8 cellular contexts compared by ENCODE assay signal in the genomic region with DNA sequence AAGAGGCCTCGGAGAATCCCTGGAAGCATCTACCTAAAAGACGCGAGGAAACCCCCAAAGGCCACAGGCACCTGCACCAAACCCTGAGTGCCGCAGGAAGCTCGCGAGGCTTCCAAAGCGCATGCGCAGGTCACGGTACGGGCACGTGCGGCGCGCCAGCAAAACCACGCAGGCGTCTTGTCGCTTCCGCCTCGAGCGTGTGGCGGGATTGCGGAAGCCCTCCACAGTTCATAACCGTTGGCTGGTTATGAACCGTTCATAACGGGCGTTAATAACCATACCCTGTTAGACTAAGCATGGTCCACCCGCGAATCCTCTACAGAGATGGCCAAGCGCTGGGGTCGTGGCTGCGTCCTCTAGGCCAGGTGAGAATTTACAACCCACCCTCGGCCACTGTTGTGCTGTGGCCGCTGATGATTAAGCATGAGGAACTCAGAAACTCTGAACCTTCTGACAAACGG. TPM values are rescaled to one million over a fixed set of nuclear protein-coding genes. Genes with fewer than 3 reads are reported as not detected.
DNase-seq lines count a peak whose midpoint lies in the region; ATAC-seq and TF ChIP-seq lines count a peak whose summit lies in the region.

No MANE protein-coding gene starts in this region.

- in situ Hi-C loops in GM13976 (cut with MboI; ENCODE audit: low sequenced_read_pairs, unreplicated experiment) = loop anchor here (10.0 to 25.0 kb wide), 2 partner anchors 157 to 285 kb away; partner anchors contain the start of gene SLC35E4

- peak overlapping the region; percentile 44 to 76 for H3K27ac Mint-ChIP-seq in activated naive CD4-positive, alpha-beta T cell treated with anti-CD3 and anti-CD28 coated beads, Interleukin-2, amount 50 U/mL, for 72 hours

- no peaks in the 10 kb centered on the region for H3K9me3 Mint-ChIP-seq in activated naive CD4-positive, alpha-beta T cell treated with anti-CD3 and anti-CD28 coated beads, Interleukin-2, amount 50 U/mL, for 72 hours

- DNase-seq in GM13976 (ENCODE audit: low spot score) (peak; percentile 86), RPMI8226 (peak; percentile 65), hypothalamus (lab: John Stamatoyannopoulos, UW) (peak in 27 of 51 donors; percentile 6 to 49 (median 21)), GM19240 (ENCODE audit: insufficient read length, low spot score) (no peak)
- peak; percentile 68 to 79 for DNase-seq in activated naive CD4-positive, alpha-beta T cell treated with anti-CD3 and anti-CD28 coated beads, Interleukin-2, amount 50 U/mL, for 72 hours (ENCODE audit: low spot score in 2 of 2)
- DNase-seq in stimulated activated CD4-positive, alpha-beta T cell treated with anti-CD3 and anti-CD28 coated beads, Interleukin-15, amount 100 ng/mL, for 48 hours (ENCODE audit: low read depth in 2 of 2) = peak; percentile 66 to 67

- peaks cover 7 to 9% of the 10 kb centered on the region in 2 donors for H3K36me3 Mint-ChIP-seq in activated naive CD4-positive, alpha-beta T cell treated with anti-CD3 and anti-CD28 coated beads, Interleukin-2, amount 50 U/mL, for 72 hours

- peak; percentile 62 to 68 for ATAC-seq in activated naive CD4-positive, alpha-beta T cell treated with anti-CD3 and anti-CD28 coated beads, Interleukin-2, amount 50 U/mL, for 72 hours
- ATAC-seq in HG02623 (IDR thresholded peaks at IDR 0.05; ENCODE audit: unreplicated experiment) = no peak
- no peak for ATAC-seq in HG03139 (IDR thresholded peaks at IDR 0.05; ENCODE audit: unreplicated experiment)

- no peak for TF ChIP-seq CTCF in GM13976 (IDR thresholded peaks at IDR 0.05; ENCODE audit: borderline replicate concordance, control extremely low read depth, extremely low read depth, insufficient read depth, missing control alignments)

RNA-seq across cellular contexts. Expression of gene MORC2, which starts 46.4 kb away (rescaled TPM):
- total RNA-seq in activated naive CD4-positive, alpha-beta T cell treated with anti-CD3 and anti-CD28 coated beads, Interleukin-2, amount 50 U/mL, for 72 hours = 10 to 100 TPM in 1 of 2 donors, 1 to 10 TPM in 1; 8.6 to 24.0 TPM

RNA-seq across cellular contexts. Expression of gene TUG1, which starts 46.9 kb away (rescaled TPM):
- total RNA-seq in activated naive CD4-positive, alpha-beta T cell treated with anti-CD3 and anti-CD28 coated beads, Interleukin-2, amount 50 U/mL, for 72 hours = 10 to 100 TPM; 36.4 to 62.1 TPM

Comparison
In these comparisons a context has a peak if more than half of its experiments do, and no peak if none do; other contexts are left out.
1. ATAC-seq: peak in activated naive CD4-positive, alpha-beta T cell treated with anti-CD3 and anti-CD28 coated beads, Interleukin-2, amount 50 U/mL, for 72 hours (2 of 2); none in HG02623 (single experiment) and HG03139 (single experiment).